In the genomic region with DNA sequence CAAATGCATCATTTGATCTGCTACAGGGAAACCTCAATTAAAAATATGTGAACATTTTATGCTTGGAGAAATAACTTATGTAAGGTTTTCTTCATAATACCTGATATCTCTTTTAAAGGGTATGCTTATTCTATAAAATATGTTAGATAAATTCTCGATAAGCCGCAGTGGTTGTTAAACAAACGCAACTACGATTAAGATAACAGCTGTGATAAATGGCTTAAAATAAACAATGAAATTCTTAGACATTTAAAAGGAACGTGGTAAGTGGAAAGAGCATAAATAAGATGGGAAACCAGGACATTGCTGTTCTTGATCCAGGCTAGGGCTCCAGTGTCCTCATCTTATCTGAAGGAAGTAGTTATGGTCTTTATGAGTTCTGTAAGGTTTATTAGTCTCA, we compare ENCODE assay signal across 18 cellular contexts.
DNase-seq lines count a peak whose midpoint lies in the region; ATAC-seq and TF ChIP-seq lines count a peak whose summit lies in the region.
"Had no signal": no experiment of that assay in that cellular context is flagged by ENCODE, and none has a peak within 500 bp of the region (broad histone marks: within the 10 kb centered on the region; RNA-seq: fewer than 3 reads in every experiment).

No MANE protein-coding gene starts in this region.

- BruUV-seq in PC-3 (replicated peaks; lab: Mats Ljungman, UMichigan), result no TSS peak

- H4K20me1 ChIP-seq in PC-3 (ENCODE audit: low read length), result no peaks in the 10 kb centered on the region
- no peaks in the 10 kb centered on the region for H4K20me1 ChIP-seq in hepatocyte (ENCODE audit: insufficient read depth, poor library complexity, severe bottlenecking)

- H3K4me3 ChIP-seq in PC-3 (ENCODE audit: low read length) (no peak overlapping the region), hepatocyte (no peak overlapping the region), heart left ventricle (no peak overlapping the region)
- H3K4me3 ChIP-seq: GM12878, HAP-1, K562, MG63 had no signal

- H3K9me3 ChIP-seq in PC-3 (ENCODE audit: low read length) (no peaks in the 10 kb centered on the region), hepatocyte (ENCODE audit: low read depth) (no peaks in the 10 kb centered on the region), heart left ventricle (no peaks in the 10 kb centered on the region)
- H3K9me3 ChIP-seq: HAP-1 had no signal

- H2AFZ ChIP-seq in PC-3 (ENCODE audit: low read length), result no peak overlapping the region
- no peak overlapping the region for H2AFZ ChIP-seq in hepatocyte

- POLR2A ChIA-PET in PC-3 (lab: Charles Lee; ENCODE audit: unreplicated experiment), result interaction anchor here (0.6 kb wide), 1 partner anchor 9 kb away, joined by 16 read pairs; no protein-coding TSS in a partner anchor

- CTCF ChIA-PET in PC-3 (lab: Charles Lee), result no interaction called here

- no peaks in the 10 kb centered on the region for H3K9me2 ChIP-seq in PC-3 (replicated peaks; ENCODE audit: low read length)
- H3K9me2 ChIP-seq in hepatocyte (replicated peaks; ENCODE audit: insufficient read depth), result no peaks in the 10 kb centered on the region

- TF ChIP-seq CTCF in PC-3 (conservative IDR thresholded peaks at IDR 0.05; ENCODE audit: low read depth, low read length) (no peak), hepatocyte (IDR thresholded peaks at IDR 0.05; ENCODE audit: poor library complexity) (no peak), heart left ventricle (IDR thresholded peaks at IDR 0.05) (no peak)

- peak; percentile 11 for DNase-seq in HCEC 1CT
- no peak for DNase-seq in PC-3
- DNase-seq in hepatocyte (ENCODE audit: low spot score), result no peak
- DNase-seq in heart left ventricle, result no peak
- DNase-seq in NCI-H2029 treated with DMSO at 0.1 percent for 48 hours (lab: John Stamatoyannopoulos, UW), result no peak
- no peak for DNase-seq in nucleus accumbens (lab: John Stamatoyannopoulos, UW)
- DNase-seq: DMS153, MG63, NCI-H1092 treated with DMSO at 0.1 percent for 48 hours, NCI-H187, NCI-H2171, SIG-M5 had no signal

- intact Hi-C loops in PC-3 (cut with micrococcal nuclease) (no loop called here), heart left ventricle (cut with DNase I) (loop anchor here in 1 of 10 donors (5.0 kb wide), 1 partner anchor 316 kb away; no protein-coding TSS in a partner anchor)

- TF ChIP-seq POLR2A in heart left ventricle (IDR thresholded peaks at IDR 0.05), result no peak

- H3K4me2 ChIP-seq in PC-3 (ENCODE audit: low read length) (peak overlapping the region; percentile 26), hepatocyte (peak overlapping the region; percentile 36)

- no peaks in the 10 kb centered on the region for H3K79me2 ChIP-seq in PC-3 (ENCODE audit: low read length)
- H3K79me2 ChIP-seq in hepatocyte, result no peaks in the 10 kb centered on the region

- no peak overlapping the region for H3K27ac ChIP-seq in PC-3 (ENCODE audit: low read length)
- no peak overlapping the region for H3K27ac ChIP-seq in hepatocyte
- H3K27ac ChIP-seq in heart left ventricle, result no peak overlapping the region
- H3K27ac ChIP-seq: C4-2B, HL-60 had no signal

- H3K36me3 ChIP-seq in PC-3 (ENCODE audit: low read depth, low read length), result no peaks in the 10 kb centered on the region
- no peaks in the 10 kb centered on the region for H3K36me3 ChIP-seq in hepatocyte (replicated peaks; ENCODE audit: insufficient read depth, low read depth)
- H3K36me3 ChIP-seq in heart left ventricle, result no peaks in the 10 kb centered on the region
- H3K36me3 ChIP-seq: HAP-1, MG63 had no signal

- H3K4me1 ChIP-seq in PC-3 (ENCODE audit: insufficient read depth, low read length) (peaks cover 7% of the 10 kb centered on the region), hepatocyte (ENCODE audit: insufficient read depth) (no peaks in the 10 kb centered on the region), heart left ventricle (peaks cover 0 to 8% (median 0%) of the 10 kb centered on the region in 12 donors)
- H3K4me1 ChIP-seq: HAP-1 had no signal

- no peaks in the 10 kb centered on the region for H3K27me3 ChIP-seq in PC-3 (ENCODE audit: low read length)
- no peaks in the 10 kb centered on the region for H3K27me3 ChIP-seq in hepatocyte
- H3K27me3 ChIP-seq in heart left ventricle, result no peaks in the 10 kb centered on the region
- H3K27me3 ChIP-seq: MG63 had no signal

- ATAC-seq in PC-3 (no peak), GM18873 (IDR thresholded peaks at IDR 0.05; ENCODE audit: low FRiP score, unreplicated experiment) (no peak), heart left ventricle (no peak)
- ATAC-seq: GM12878, K562 had no signal

- H3K9ac ChIP-seq in PC-3 (ENCODE audit: low read length), result no peak overlapping the region

- WGBS in hepatocyte (ENCODE audit: low lambda C conversion rate, missing lambda C conversion rate), result 7% methylated on average over 5 of the region's 5 CpGs
- 11 to 17% (median 14%) methylated on average over 5 of the region's 5 CpGs for WGBS in heart left ventricle, 4 donors

- no peaks in the 10 kb centered on the region for H3F3A ChIP-seq in PC-3 (ENCODE audit: low read length, unreplicated experiment)
